9 cellular contexts compared by ENCODE assay signal in the genomic region with DNA sequence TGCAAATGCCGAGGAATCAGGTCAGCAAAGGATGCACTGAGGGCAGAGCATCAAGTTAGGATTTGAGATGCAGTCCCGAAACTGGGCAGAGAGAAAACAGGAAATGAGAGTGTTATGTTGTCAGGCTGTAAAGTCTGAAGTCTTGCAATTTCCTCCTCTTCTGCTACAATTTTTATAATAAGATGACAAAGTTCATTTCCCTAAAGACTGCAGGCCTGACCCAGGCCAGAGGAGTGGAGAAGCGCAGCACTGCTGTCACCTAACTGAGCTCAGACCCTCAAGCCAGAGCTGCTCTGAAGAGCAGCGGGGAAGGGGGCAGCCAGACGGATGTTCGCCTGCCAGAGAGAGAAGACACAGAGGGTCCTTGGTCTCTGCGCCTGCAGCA. TPM values are rescaled to one million over a fixed set of nuclear protein-coding genes. Genes with fewer than 3 reads are reported as not detected.
DNase-seq lines count a peak whose midpoint lies in the region; ATAC-seq lines count a peak whose summit lies in the region.
"Had no signal": no experiment of that assay in that cellular context is flagged by ENCODE, and none has a peak within 500 bp of the region (broad histone marks: within the 10 kb centered on the region; RNA-seq: fewer than 3 reads in every experiment).

No MANE protein-coding gene starts in this region.

- no peak for DNase-seq in activated CD4-positive, alpha-beta T cell treated with anti-CD3 and anti-CD28 coated beads for 36 hours
- no peak for DNase-seq in activated CD4-positive, alpha-beta T cell treated with anti-CD3 and anti-CD28 coated beads for 4 hours
- DNase-seq in T-helper 17 cell (no peak), HUDEP-2 (lab: John Stamatoyannopoulos, UW; ENCODE audit: unreplicated experiment in 76 of 76) (no peak), HPDE6-E6E7 (ENCODE audit: extremely low spot score) (no peak), DMS153 treated with DMSO at 0.1 percent for 48 hours (lab: John Stamatoyannopoulos, UW; ENCODE audit: unreplicated experiment) (no peak)
- peak in 1 of 2 donors; percentile 56 for DNase-seq in stimulated activated effector memory CD8-positive, alpha-beta T cell treated with anti-CD3 and anti-CD28 coated beads, Interleukin-12 subunit alpha, Interleukin-12 subunit beta, amount 100 ng/mL, for 72 hours (ENCODE audit: low spot score in 2 of 2)

- POLR2A ChIA-PET in activated CD4-positive, alpha-beta T cell treated with anti-CD3 and anti-CD28 coated beads for 36 hours (lab: Charles Lee) = no interaction called here

- ATAC-seq in activated CD4-positive, alpha-beta T cell treated with anti-CD3 and anti-CD28 coated beads for 36 hours = peak; percentile 50
- ATAC-seq in HG02981 (IDR thresholded peaks at IDR 0.05; ENCODE audit: unreplicated experiment) (peak; percentile 90), T-helper 17 cell (peak; percentile 49)
- ATAC-seq in stimulated activated effector memory CD8-positive, alpha-beta T cell treated with anti-CD3 and anti-CD28 coated beads, Interleukin-12 subunit alpha, Interleukin-12 subunit beta, amount 100 ng/mL, for 72 hours = peak; percentile 56
- ATAC-seq: A549 had no signal

- peaks cover 8% of the 10 kb centered on the region for H3K9me3 Mint-ChIP-seq in activated CD4-positive, alpha-beta T cell treated with anti-CD3 and anti-CD28 coated beads for 36 hours (ENCODE audit: low read depth)
- peaks cover 9% of the 10 kb centered on the region for H3K9me3 Mint-ChIP-seq in stimulated activated effector memory CD8-positive, alpha-beta T cell treated with anti-CD3 and anti-CD28 coated beads, Interleukin-12 subunit alpha, Interleukin-12 subunit beta, amount 100 ng/mL, for 72 hours

- H3K27ac Mint-ChIP-seq in activated CD4-positive, alpha-beta T cell treated with anti-CD3 and anti-CD28 coated beads for 36 hours = peak overlapping the region; percentile 67
- no peak overlapping the region for H3K27ac Mint-ChIP-seq in T-helper 17 cell
- H3K27ac Mint-ChIP-seq in stimulated activated effector memory CD8-positive, alpha-beta T cell treated with anti-CD3 and anti-CD28 coated beads, Interleukin-12 subunit alpha, Interleukin-12 subunit beta, amount 100 ng/mL, for 72 hours = peak overlapping the region; percentile 35

- no peaks in the 10 kb centered on the region for H3K36me3 Mint-ChIP-seq in activated CD4-positive, alpha-beta T cell treated with anti-CD3 and anti-CD28 coated beads for 36 hours (ENCODE audit: low read depth)
- peaks cover 2% of the 10 kb centered on the region for H3K36me3 Mint-ChIP-seq in T-helper 17 cell (ENCODE audit: low read depth)
- no peaks in the 10 kb centered on the region for H3K36me3 Mint-ChIP-seq in stimulated activated effector memory CD8-positive, alpha-beta T cell treated with anti-CD3 and anti-CD28 coated beads, Interleukin-12 subunit alpha, Interleukin-12 subunit beta, amount 100 ng/mL, for 72 hours

- no peaks in the 10 kb centered on the region for H3K27me3 Mint-ChIP-seq in activated CD4-positive, alpha-beta T cell treated with anti-CD3 and anti-CD28 coated beads for 36 hours
- peaks cover 5% of the 10 kb centered on the region for H3K27me3 Mint-ChIP-seq in T-helper 17 cell

- H3K4me1 Mint-ChIP-seq in activated CD4-positive, alpha-beta T cell treated with anti-CD3 and anti-CD28 coated beads for 36 hours = peaks cover 32% of the 10 kb centered on the region
- peaks cover 11% of the 10 kb centered on the region for H3K4me1 Mint-ChIP-seq in T-helper 17 cell
- H3K4me1 Mint-ChIP-seq in stimulated activated effector memory CD8-positive, alpha-beta T cell treated with anti-CD3 and anti-CD28 coated beads, Interleukin-12 subunit alpha, Interleukin-12 subunit beta, amount 100 ng/mL, for 72 hours = peaks cover 60% of the 10 kb centered on the region

- H3K9me3 ChIP-seq in T-helper 17 cell (ENCODE audit: control insufficient read depth, low read length, poor library complexity, severe bottlenecking) = no peaks in the 10 kb centered on the region
- H3K9me3 ChIP-seq: A549 had no signal

- no peak overlapping the region for H3K4me3 Mint-ChIP-seq in activated CD4-positive, alpha-beta T cell treated with anti-CD3 and anti-CD28 coated beads for 36 hours
- no peak overlapping the region for H3K4me3 Mint-ChIP-seq in T-helper 17 cell
- peak overlapping the region; percentile 27 for H3K4me3 Mint-ChIP-seq in stimulated activated effector memory CD8-positive, alpha-beta T cell treated with anti-CD3 and anti-CD28 coated beads, Interleukin-12 subunit alpha, Interleukin-12 subunit beta, amount 100 ng/mL, for 72 hours

- CTCF ChIA-PET in activated CD4-positive, alpha-beta T cell treated with anti-CD3 and anti-CD28 coated beads for 36 hours (lab: Charles Lee) = interaction anchor here (1.0 kb wide), 1 partner anchor 10 kb away, joined by 4 read pairs; no protein-coding TSS in a partner anchor

- intact Hi-C loops in activated CD4-positive, alpha-beta T cell treated with anti-CD3 and anti-CD28 coated beads for 36 hours (cut with DNase I, micrococcal nuclease) = no loop called here

RNA-seq across cellular contexts. Expression of gene AOAH, which starts 12.5 kb away (rescaled TPM):
- 10 to 100 TPM in 1 of 2 experiments, 1 to 10 TPM in 1; 9.2 to 10.0 TPM for total RNA-seq in activated CD4-positive, alpha-beta T cell treated with anti-CD3 and anti-CD28 coated beads for 36 hours
- 1 to 10 TPM; 2.6 to 7.0 TPM for total RNA-seq in T-helper 17 cell
